In genomic region chr17:16243811-16244567, GRCh38 we compare ENCODE assay signal across 20 cellular contexts. TPM values are rescaled to one million over a fixed set of nuclear protein-coding genes. Genes with fewer than 3 reads are reported as not detected.
DNase-seq lines count a peak whose midpoint lies in the region; ATAC-seq and TF ChIP-seq lines count a peak whose summit lies in the region.
"Had no signal": no experiment of that assay in that cellular context is flagged by ENCODE, and none has a peak within 500 bp of the region (broad histone marks: within the 10 kb centered on the region; RNA-seq: fewer than 3 reads in every experiment).

No MANE protein-coding gene starts in this region.

- TF ChIP-seq POLR2A in IMR-90 (IDR thresholded peaks at IDR 0.05; ENCODE audit: low read depth, low read length): no peak
- TF ChIP-seq POLR2A in suprapubic skin (IDR thresholded peaks at IDR 0.05): no peak

- H3K4me1 ChIP-seq in IMR-90 (ENCODE audit: control insufficient read depth, insufficient read depth, low read length) (peaks cover 5% of the 10 kb centered on the region; the same call in 1 of the 2 replicates), trophoblast cell (ENCODE audit: control insufficient read depth in 1 of 2, insufficient read depth in 2 of 2, low read length in 2 of 2) (no peaks in the 10 kb centered on the region), suprapubic skin (no peaks in the 10 kb centered on the region)
- H3K4me1 ChIP-seq: HAP-1 had no signal

- H3K36me3 ChIP-seq in IMR-90 (ENCODE audit: control insufficient read depth, insufficient read depth, low read length) (no peaks in the 10 kb centered on the region), trophoblast cell (ENCODE audit: control insufficient read depth in 1 of 2, insufficient read depth in 2 of 2, low read length in 2 of 2) (peaks cover 0 to 5% of the 10 kb centered on the region in 2 experiments), suprapubic skin (no peaks in the 10 kb centered on the region)
- H3K36me3 ChIP-seq: gastroesophageal sphincter, HAP-1 had no signal

- H2BK120ac ChIP-seq in IMR-90 (ENCODE audit: low read depth, low read length) (no peak overlapping the region), trophoblast cell (ENCODE audit: insufficient read depth, low read length, poor library complexity) (no peak overlapping the region)

- H3K4me1 Mint-ChIP-seq in activated CD4-positive, alpha-beta T cell treated with anti-CD3 and anti-CD28 coated beads, Interleukin-2, amount 10 ng/mL, durations not matched to agents 24 days and 14 days: peaks cover 7% of the 10 kb centered on the region
- H3K4me1 Mint-ChIP-seq in effector memory CD8-positive, alpha-beta T cell (ENCODE audit: low read depth in 2 of 2): peaks cover 5 to 12% of the 10 kb centered on the region in 2 donors

- no peak overlapping the region for H4K12ac ChIP-seq in trophoblast cell (ENCODE audit: low read depth, low read length)

- peak overlapping the region; percentile 23 for H2AK9ac ChIP-seq in IMR-90 (replicated peaks; ENCODE audit: low read depth, low read length, poor library complexity)

- H2BK12ac ChIP-seq in trophoblast cell (ENCODE audit: low read length): no peak overlapping the region

- BruUV-seq in IMR-90 (replicated peaks; lab: Mats Ljungman, UMichigan): no TSS peak

- no peak overlapping the region for H3K4me3 Mint-ChIP-seq in activated CD4-positive, alpha-beta T cell treated with anti-CD3 and anti-CD28 coated beads, Interleukin-2, amount 10 ng/mL, durations not matched to agents 24 days and 14 days
- no peak overlapping the region for H3K4me3 Mint-ChIP-seq in effector memory CD8-positive, alpha-beta T cell
- H3K4me3 Mint-ChIP-seq: CD14-positive monocyte, immature natural killer cell had no signal

- H4K91ac ChIP-seq in IMR-90 (ENCODE audit: insufficient read depth, low read depth, low read length) (no peak overlapping the region), trophoblast cell (ENCODE audit: low read depth, low read length) (no peak overlapping the region)

- H2AK5ac ChIP-seq in IMR-90 (ENCODE audit: low read depth, low read length) (peak overlapping the region; percentile 49; the same call in 1 of the 2 replicates), trophoblast cell (ENCODE audit: low read length) (no peak overlapping the region)

- no peak for TF ChIP-seq RAD21 in IMR-90 (IDR thresholded peaks at IDR 0.05; ENCODE audit: low read length)

- H3K27me3 ChIP-seq in IMR-90 (ENCODE audit: control insufficient read depth, insufficient read depth, low read length) (no peaks in the 10 kb centered on the region), trophoblast cell (ENCODE audit: insufficient read depth, low read length) (no peaks in the 10 kb centered on the region), suprapubic skin (no peaks in the 10 kb centered on the region)
- H3K27me3 ChIP-seq: gastroesophageal sphincter had no signal

- no peaks in the 10 kb centered on the region for H3K27me3 Mint-ChIP-seq in activated CD4-positive, alpha-beta T cell treated with anti-CD3 and anti-CD28 coated beads, Interleukin-2, amount 10 ng/mL, durations not matched to agents 24 days and 14 days
- no peaks in the 10 kb centered on the region for H3K27me3 Mint-ChIP-seq in effector memory CD8-positive, alpha-beta T cell

- H3K4me2 ChIP-seq in IMR-90 (ENCODE audit: low read depth, low read length) (no peak overlapping the region), trophoblast cell (ENCODE audit: low read length) (no peak overlapping the region)
- H3K4me2 ChIP-seq: A549 had no signal

- H3K27ac ChIP-seq in IMR-90 (ENCODE audit: insufficient read depth, low read length): no peak overlapping the region
- H3K27ac ChIP-seq in trophoblast cell (ENCODE audit: low read depth, low read length): no peak overlapping the region
- H3K27ac ChIP-seq in suprapubic skin: no peak overlapping the region
- H3K27ac ChIP-seq: A549, epithelial cell of prostate, gastroesophageal sphincter had no signal

- CTCF ChIA-PET in IMR-90 (lab: Yijun Ruan, JAX): interaction anchor here (1.1 kb wide), 1 partner anchor 11 kb away, joined by 3 read pairs; no protein-coding TSS in a partner anchor

- H3K9me1 ChIP-seq in IMR-90 (ENCODE audit: insufficient read depth, low read length): no peaks in the 10 kb centered on the region

- DNase-seq in activated CD4-positive, alpha-beta T cell treated with anti-CD3 and anti-CD28 coated beads for 48 hours: peak; percentile 32
- no peak for DNase-seq in activated CD4-positive, alpha-beta T cell treated with anti-CD3 and anti-CD28 coated beads, Interleukin-2, amount 10 ng/mL, durations not matched to agents 24 days and 14 days
- DNase-seq in IMR-90: peak; percentile 8
- DNase-seq in effector memory CD8-positive, alpha-beta T cell: no peak
- DNase-seq in trophoblast cell: no peak
- no peak for DNase-seq in glomerular visceral epithelial cell (ENCODE audit: extremely low spot score)
- no peak for DNase-seq in suprapubic skin (ENCODE audit: low spot score in 2 of 2)
- DNase-seq: activated CD4-positive, alpha-beta T cell treated with anti-CD3 and anti-CD28 coated beads for 1 hour; amygdala; immature natural killer cell; mammary epithelial cell; NCI-H187 treated with DMSO at 0.1 percent for 48 hours; retina; SIG-M5 had no signal

- H2BK5ac ChIP-seq in IMR-90 (ENCODE audit: low read depth, low read length, poor library complexity, severe bottlenecking) (no peak overlapping the region), trophoblast cell (ENCODE audit: low read depth, low read length, poor library complexity) (no peak overlapping the region)

- ATAC-seq in IMR-90 (ENCODE audit: low read depth): no peak
- ATAC-seq in effector memory CD8-positive, alpha-beta T cell (replicated peaks): no peak
- ATAC-seq in HG03039 (IDR thresholded peaks at IDR 0.05; ENCODE audit: unreplicated experiment): no peak
- ATAC-seq: gastroesophageal sphincter had no signal

- no peak overlapping the region for H3K27ac Mint-ChIP-seq in activated CD4-positive, alpha-beta T cell treated with anti-CD3 and anti-CD28 coated beads, Interleukin-2, amount 10 ng/mL, durations not matched to agents 24 days and 14 days
- peak overlapping the region; percentile 74 to 75 for H3K27ac Mint-ChIP-seq in effector memory CD8-positive, alpha-beta T cell
- H3K27ac Mint-ChIP-seq: CD14-positive monocyte had no signal

- no peak overlapping the region for H3K56ac ChIP-seq in IMR-90 (ENCODE audit: extremely low read depth, insufficient read depth, low read length)

- no peak overlapping the region for H2BK20ac ChIP-seq in IMR-90 (ENCODE audit: low read depth, low read length)

- POLR2A ChIA-PET in IMR-90 (lab: Charles Lee; ENCODE audit: unreplicated experiment): no interaction called here

- no peak overlapping the region for H3K18ac ChIP-seq in IMR-90 (ENCODE audit: low read depth, low read length)
- peak overlapping the region; percentile 45 for H3K18ac ChIP-seq in trophoblast cell (ENCODE audit: low read length)

- H3K79me2 ChIP-seq in trophoblast cell (ENCODE audit: control insufficient read depth, insufficient read depth, low read length, poor library complexity): no peaks in the 10 kb centered on the region

- H3K9me3 Mint-ChIP-seq in activated CD4-positive, alpha-beta T cell treated with anti-CD3 and anti-CD28 coated beads, Interleukin-2, amount 10 ng/mL, durations not matched to agents 24 days and 14 days: no peaks in the 10 kb centered on the region
- H3K9me3 Mint-ChIP-seq in effector memory CD8-positive, alpha-beta T cell: no peaks in the 10 kb centered on the region
- H3K9me3 Mint-ChIP-seq: CD14-positive monocyte, immature natural killer cell had no signal

- intact Hi-C loops in activated CD4-positive, alpha-beta T cell treated with anti-CD3 and anti-CD28 coated beads, Interleukin-2, amount 10 ng/mL, durations not matched to agents 24 days and 14 days (cut with micrococcal nuclease): no loop called here
- intact Hi-C loops in IMR-90 (cut with micrococcal nuclease): no loop called here

- H3K23ac ChIP-seq in IMR-90 (ENCODE audit: low read depth, low read length) (no peak overlapping the region), trophoblast cell (ENCODE audit: low read length) (no peak overlapping the region)

- peak overlapping the region; percentile 21; the same call in 1 of the 2 replicates for H4K5ac ChIP-seq in IMR-90 (ENCODE audit: low read depth, low read length)

- peaks cover 19% of the 10 kb centered on the region for H3K36me3 Mint-ChIP-seq in activated CD4-positive, alpha-beta T cell treated with anti-CD3 and anti-CD28 coated beads, Interleukin-2, amount 10 ng/mL, durations not matched to agents 24 days and 14 days (ENCODE audit: low read depth)
- H3K36me3 Mint-ChIP-seq in effector memory CD8-positive, alpha-beta T cell (ENCODE audit: insufficient read depth): peaks cover 15% of the 10 kb centered on the region

- H3K4me3 ChIP-seq in IMR-90 (ENCODE audit: insufficient read depth, low read depth, low read length) (no peak overlapping the region), trophoblast cell (ENCODE audit: low read depth, low read length) (no peak overlapping the region), suprapubic skin (no peak overlapping the region)
- H3K4me3 ChIP-seq: A549, gastroesophageal sphincter, HAP-1 had no signal

- H2BK15ac ChIP-seq in IMR-90 (ENCODE audit: low read depth, low read length): no peak overlapping the region; the same call in 2 of the 3 replicates

- dilution Hi-C loops in IMR-90 (cut with HindIII; ENCODE audit: low sequenced_read_pairs, unreplicated experiment): no loop called here

- 81% methylated on average over 3 of the region's 9 CpGs; no CpG with 5 or more reads in 1 of the 2 experiments for whole genome bisulfite sequencing in IMR-90 (ENCODE audit: extremely low coverage in 2 of 2, insufficient read length in 1 of 2), 2 experiments
- WGBS in trophoblast cell (ENCODE audit: extremely low coverage, insufficient coverage, insufficient read length): no CpG with 5 or more reads among the region's 9 CpGs
- WGBS in suprapubic skin: 73% methylated on average over 9 of the region's 9 CpGs

- H3K9ac ChIP-seq in IMR-90 (ENCODE audit: low read depth, low read length) (no peak overlapping the region), trophoblast cell (ENCODE audit: low read length) (no peak overlapping the region)

- no peak overlapping the region for H3K14ac ChIP-seq in IMR-90 (replicated peaks; ENCODE audit: low read depth, low read length)
- no peak overlapping the region for H3K14ac ChIP-seq in trophoblast cell (ENCODE audit: low read length)

- no peaks in the 10 kb centered on the region for H3K9me3 ChIP-seq in IMR-90 (ENCODE audit: control insufficient read depth, insufficient read depth, low read length)
- no peaks in the 10 kb centered on the region for H3K9me3 ChIP-seq in trophoblast cell (ENCODE audit: insufficient read depth, low read depth, low read length)
- no peaks in the 10 kb centered on the region for H3K9me3 ChIP-seq in suprapubic skin
- H3K9me3 ChIP-seq: A549, gastroesophageal sphincter, HAP-1 had no signal

- H2AFZ ChIP-seq in IMR-90 (replicated peaks; ENCODE audit: low read length, poor library complexity): no peak overlapping the region
- H2AFZ ChIP-seq in trophoblast cell (ENCODE audit: insufficient read depth, low read length, poor library complexity): no peak overlapping the region

- in situ Hi-C loops in IMR-90 (cut with MboI; ENCODE audit: low sequenced_read_pairs): no loop called here

- TF ChIP-seq EP300 in suprapubic skin (IDR thresholded peaks at IDR 0.05): no peak

- H3K79me1 ChIP-seq in IMR-90 (ENCODE audit: low read depth in 1 of 2, low read length in 2 of 2): peaks cover 18 to 27% of the 10 kb centered on the region in 2 experiments
- no peaks in the 10 kb centered on the region for H3K79me1 ChIP-seq in trophoblast cell (ENCODE audit: low read length)

- no peak overlapping the region for H3K4ac ChIP-seq in IMR-90 (ENCODE audit: low read depth, low read length)
- no peak overlapping the region for H3K4ac ChIP-seq in trophoblast cell (ENCODE audit: low read depth, low read length)

- no peak overlapping the region for H4K8ac ChIP-seq in IMR-90 (ENCODE audit: low read depth in 2 of 2, low read length in 2 of 2)
- H4K8ac ChIP-seq in trophoblast cell (ENCODE audit: low read depth, low read length): no peak overlapping the region

- no peaks in the 10 kb centered on the region for H4K20me1 ChIP-seq in IMR-90 (ENCODE audit: insufficient read depth, low read length)

- TF ChIP-seq CTCF in IMR-90 (conservative IDR thresholded peaks at IDR 0.05; ENCODE audit: low read depth, low read length) (no peak), suprapubic skin (IDR thresholded peaks at IDR 0.05) (no peak)

RNA-seq across cellular contexts. Expression of gene PIGL, which starts 27.0 kb away (rescaled TPM):
- total RNA-seq in activated CD4-positive, alpha-beta T cell treated with anti-CD3 and anti-CD28 coated beads, Interleukin-2, amount 10 ng/mL, durations not matched to agents 24 days and 14 days: 41.5 and 42.7 TPM in 2 replicates
- total RNA-seq in IMR-90 (2012; rRNA removed): 17.5 and 17.9 TPM in 2 replicates
- 25.3 and 29.5 TPM in 2 replicates for polyA plus RNA-seq in IMR-90 (2012; rRNA removed)
- 6.8 and 10.2 TPM in 2 replicates for polyA plus RNA-seq in IMR-90 (2012; cell fraction: cytosol; rRNA removed)
- 205 and 279 TPM in 2 replicates for polyA plus RNA-seq in IMR-90 (2012; cell fraction: nucleus; rRNA removed; ENCODE audit: low replicate concordance)
- 18.5 and 19.6 TPM in 2 replicates for polyA plus RNA-seq in trophoblast cell (2013)
- total RNA-seq in suprapubic skin: 100 to 1,000 TPM in 1 of 4 donors, 10 to 100 TPM in 3; 59.5 to 287 (median 76.6) TPM

RNA-seq across cellular contexts. Expression of gene NCOR1, which starts 28.7 kb away (rescaled TPM):
- total RNA-seq in activated CD4-positive, alpha-beta T cell treated with anti-CD3 and anti-CD28 coated beads, Interleukin-2, amount 10 ng/mL, durations not matched to agents 24 days and 14 days: 119 and 133 TPM in 2 replicates
- 78.0 and 80.3 TPM in 2 replicates for total RNA-seq in IMR-90 (2012; rRNA removed)
- polyA plus RNA-seq in IMR-90 (2012; rRNA removed): 54.5 and 56.5 TPM in 2 replicates
- polyA plus RNA-seq in IMR-90 (2012; cell fraction: cytosol; rRNA removed): 26.7 and 39.9 TPM in 2 replicates
- polyA plus RNA-seq in IMR-90 (2012; cell fraction: nucleus; rRNA removed; ENCODE audit: low replicate concordance): 54.3 and 72.4 TPM in 2 replicates
- 44.9 and 45.3 TPM in 2 replicates for polyA plus RNA-seq in trophoblast cell (2013)
- 100 to 1,000 TPM; 136 to 320 (median 177) TPM for total RNA-seq in suprapubic skin

Comparison
In these comparisons a context has a peak if more than half of its experiments do, and no peak if none do; other contexts are left out.
1. DNase-seq: peak in activated CD4-positive, alpha-beta T cell treated with anti-CD3 and anti-CD28 coated beads for 48 hours (single experiment) and IMR-90 (single experiment); none in activated CD4-positive, alpha-beta T cell treated with anti-CD3 and anti-CD28 coated beads, Interleukin-2, amount 10 ng/mL, durations not matched to agents 24 days and 14 days (single experiment), effector memory CD8-positive, alpha-beta T cell (0 of 3), trophoblast cell (0 of 2), glomerular visceral epithelial cell (single experiment) and suprapubic skin (0 of 2).